Comparison of ENCODE assay signal across 1 cellular context in the genomic region with DNA sequence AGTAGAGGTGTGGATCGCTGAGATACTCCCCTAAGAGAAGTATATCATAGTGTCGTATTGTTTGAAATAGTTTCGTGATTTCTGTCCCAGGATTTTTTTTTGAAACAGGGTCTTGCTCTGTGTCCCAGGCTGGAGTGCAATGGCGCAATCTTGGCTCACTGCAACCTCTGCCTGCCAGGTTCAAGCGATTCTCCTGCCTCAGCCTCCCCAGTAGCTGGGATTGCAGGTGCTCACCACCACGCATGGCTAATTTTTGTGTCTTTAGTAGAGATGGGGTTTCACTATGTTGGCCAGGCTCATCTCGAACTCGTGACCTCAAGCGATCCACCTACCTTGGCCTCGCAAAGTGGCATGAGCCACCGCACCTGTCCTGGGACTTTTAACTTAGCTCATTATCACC.
TF ChIP-seq lines count a peak whose summit lies in the region.

No MANE protein-coding gene starts in this region.

TF ChIP-seq in HepG2, 621 proteins besides CTCF, POLR2A, EP300 and RAD21:
- peak; percentile 57; the same call in 1 of the 2 replicates for TF ChIP-seq ZNF121 (CRISPR knock-in tag; IDR thresholded peaks at IDR 0.05)
TF ChIP-seq in HepG2: peak in this region for 1; not testable (repeated sequence) for 620.
